ENCODE assay signal across 9 cellular contexts in genomic region chr7:93551063-93551895, GRCh38. TPM values are rescaled to one million over a fixed set of nuclear protein-coding genes. Genes with fewer than 3 reads are reported as not detected.
DNase-seq lines count a peak whose midpoint lies in the region; ATAC-seq lines count a peak whose summit lies in the region.
"Had no signal": no experiment of that assay in that cellular context is flagged by ENCODE, and none has a peak within 500 bp of the region (broad histone marks: within the 10 kb centered on the region; RNA-seq: fewer than 3 reads in every experiment).

No MANE protein-coding gene starts in this region.

- in situ Hi-C loops in G401 (cut with HindIII; ENCODE audit: low sequenced_read_pairs) = no loop called here

- peak; percentile 55 for ATAC-seq in HG03354 (IDR thresholded peaks at IDR 0.05; ENCODE audit: poor library complexity, severe bottlenecking, unreplicated experiment)
- no peak for ATAC-seq in HG03565 (IDR thresholded peaks at IDR 0.05; ENCODE audit: unreplicated experiment)
- ATAC-seq in GM18861 (IDR thresholded peaks at IDR 0.05; ENCODE audit: unreplicated experiment) = no peak

- DNase-seq in G401 (ENCODE audit: low spot score) (peak; percentile 23), SW480 (ENCODE audit: low spot score) (peak; percentile 60), kidney glomerular epithelial cell (lab: John Stamatoyannopoulos, UW) (peak; percentile 49), NCI-H1436 (lab: John Stamatoyannopoulos, UW) (no peak)
- DNase-seq in activated naive CD4-positive, alpha-beta T cell (lab: John Stamatoyannopoulos, UW) = no peak
- DNase-seq: activated B cell treated with CpG ODN at 0.5 μM for 24 hours had no signal

RNA-seq across cellular contexts. Expression of gene CALCR, which starts 23.2 kb away (rescaled TPM):
- total RNA-seq in G401 (2014; rRNA removed; shearing (Covaris generic)) = not detected in 2 replicates
- total RNA-seq: activated B cell treated with CpG ODN at 0.5 μM for 24 hours had no signal

Comparison
In these comparisons a context has a peak if more than half of its experiments do, and no peak if none do; other contexts are left out.
1. DNase-seq: peak in G401 (single experiment), SW480 (single experiment) and kidney glomerular epithelial cell (single experiment); none in NCI-H1436 (single experiment) and activated naive CD4-positive, alpha-beta T cell (0 of 4).